In the genomic region with DNA sequence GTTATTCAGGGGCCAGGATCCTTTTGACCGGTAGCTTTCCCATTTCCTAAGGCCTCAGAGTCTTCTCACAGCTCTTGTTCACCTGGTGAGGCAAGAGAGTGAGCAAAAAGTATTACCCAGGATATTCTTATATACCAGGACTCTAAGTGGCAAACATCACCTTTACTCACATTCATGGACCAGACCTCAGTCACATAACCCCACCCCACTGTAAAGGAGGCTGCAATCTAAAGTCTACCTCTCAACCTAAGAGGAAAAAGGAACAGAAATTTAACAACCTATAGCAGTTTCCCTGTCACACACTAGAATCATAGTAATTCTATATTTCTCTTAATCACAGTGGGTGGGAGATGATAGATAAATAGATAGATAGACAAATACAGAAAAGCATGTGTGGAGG, we compare ENCODE assay signal across 8 cellular contexts.
"Had no signal": no experiment of that assay in that cellular context is flagged by ENCODE, and none has a peak within 500 bp of the region (broad histone marks: within the 10 kb centered on the region; RNA-seq: fewer than 3 reads in every experiment).

No MANE protein-coding gene starts in this region.

- H3K4me2 ChIP-seq: GM23338 had no signal

- H3K9ac ChIP-seq: GM23248 had no signal

- ATAC-seq: GM23338, HCT116 had no signal

- H2AFZ ChIP-seq: GM23248, GM23338 had no signal

- H3K27ac ChIP-seq: GM23248 had no signal

- H3K9me3 Mint-ChIP-seq: GM23338, HFFc6 had no signal

- H3K9me3 ChIP-seq: HAP-1 had no signal

- H3K4me1 ChIP-seq: HAP-1 had no signal

- H3K36me3 ChIP-seq: HAP-1 had no signal

- H3K4me3 Mint-ChIP-seq: GM23338, HFFc6 had no signal

- H3K4me3 ChIP-seq: GM23248, GM23338, HAP-1 had no signal

- H3K27ac Mint-ChIP-seq: GM23338, HFFc6 had no signal

- DNase-seq: GM23248, GOT3, H7, HCEC 1CT, HFFc6 had no signal
